Comparison of ENCODE assay signal across 8 cellular contexts in the genomic region with DNA sequence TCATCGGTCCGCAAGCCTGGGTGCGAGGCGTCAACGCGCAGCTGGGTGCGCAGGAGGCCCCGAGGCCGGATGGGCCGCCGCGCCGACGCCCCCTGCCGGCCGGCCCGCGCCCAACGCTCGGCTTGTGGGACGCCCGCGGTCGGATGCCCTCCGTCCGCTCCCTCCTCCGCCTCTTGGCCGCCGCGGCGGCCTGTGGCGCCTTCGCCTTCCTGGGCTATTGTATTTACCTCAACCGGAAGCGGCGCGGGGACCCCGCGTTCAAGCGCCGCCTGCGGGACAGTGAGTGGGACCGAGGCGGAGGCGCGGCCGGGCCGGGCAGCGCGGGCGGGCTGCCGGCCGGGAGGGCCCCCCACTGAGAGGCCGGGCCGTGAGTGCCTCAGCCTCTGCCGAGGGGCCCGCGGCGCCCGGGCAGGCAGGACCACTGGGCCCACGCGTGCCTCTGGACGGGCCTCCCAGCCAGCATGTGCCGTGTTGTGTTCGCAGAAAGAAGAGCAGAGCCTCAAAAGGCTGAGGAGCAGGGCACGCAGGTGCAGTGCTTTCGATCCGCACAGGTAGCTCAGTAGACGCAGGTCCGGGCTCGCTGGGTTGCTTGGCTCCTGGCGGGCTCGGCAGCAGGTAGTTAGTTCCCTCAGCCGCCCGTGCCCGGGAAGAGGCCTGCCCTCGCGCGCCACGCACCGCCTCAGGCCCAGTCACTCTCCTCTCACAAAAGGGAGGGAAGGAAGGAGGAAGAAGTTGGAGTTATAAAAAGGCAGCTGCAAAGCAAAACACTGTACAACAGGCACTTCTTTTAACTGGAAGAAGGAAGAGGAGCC. TPM values are rescaled to one million over a fixed set of nuclear protein-coding genes. Genes with fewer than 3 reads are reported as not detected.
A peak's percentile ranks its signal among the peaks of the same experiment; 100 is the strongest.
DNase-seq lines count a peak whose midpoint lies in the region; TF ChIP-seq lines count a peak whose summit lies in the region.

A gene (plus strand): TSS at position 116 of the 812 bp plus-strand sequence. CDS start 28 bp downstream, at position 144.

- peak within 1 kb of the TSS; percentile 83 for H3K4me3 Mint-ChIP-seq in activated naive CD4-positive, alpha-beta T cell treated with anti-CD3 and anti-CD28 coated beads, Interleukin-2, amount 50 U/mL, for 24 hours
- H3K4me3 Mint-ChIP-seq in glutamatergic neuron (ENCODE audit: unreplicated experiment), result peak within 1 kb of the TSS; percentile 83

- DNase-seq in DMS153 (lab: John Stamatoyannopoulos, UW) (peak; percentile 56), GM20000 (ENCODE audit: low spot score) (peak; percentile 95), HS-27A (ENCODE audit: low read depth) (peak; percentile 23), RWPE1 (ENCODE audit: low spot score) (peak; percentile 62), glutamatergic neuron (peak; percentile 86), ovary (peak; percentile 55 to 84 (median 71)), thyroid gland (peak; percentile 75 to 77)

- H3K4me1 ChIP-seq in ovary (ENCODE audit: insufficient read depth) (peaks cover 2% of the 10 kb centered on the region), thyroid gland (peaks cover 3 to 7% of the 10 kb centered on the region in 2 donors)

- H3K27me3 Mint-ChIP-seq in activated naive CD4-positive, alpha-beta T cell treated with anti-CD3 and anti-CD28 coated beads, Interleukin-2, amount 50 U/mL, for 24 hours, result no peaks in the 10 kb centered on the region
- H3K27me3 Mint-ChIP-seq in glutamatergic neuron (ENCODE audit: unreplicated experiment), result peaks cover 7% of the 10 kb centered on the region

- H3K27ac ChIP-seq in RWPE1, result peak within 1 kb of the TSS; percentile 39; the same call in 1 of the 2 replicates
- peak within 1 kb of the TSS; percentile 68 to 73 for H3K27ac ChIP-seq in ovary
- H3K27ac ChIP-seq in thyroid gland, result peak within 1 kb of the TSS; percentile 44 to 77 (median 76)

- POLR2A ChIA-PET in RWPE1 (lab: Yijun Ruan, JAX; ENCODE audit: low non-redundant PET), result no interaction called here

- 4 to 17% (median 6%) methylated on average over 18 to 81 of the region's 81 CpGs for WGBS in ovary, 3 donors
- WGBS in thyroid gland, 2 donors, result 9% methylated on average over 13 to 14 of the region's 81 CpGs

- H3K9me3 Mint-ChIP-seq in activated naive CD4-positive, alpha-beta T cell treated with anti-CD3 and anti-CD28 coated beads, Interleukin-2, amount 50 U/mL, for 24 hours, result no peaks in the 10 kb centered on the region
- peaks cover 3% of the 10 kb centered on the region for H3K9me3 Mint-ChIP-seq in glutamatergic neuron (ENCODE audit: unreplicated experiment)

- H3K36me3 ChIP-seq in ovary (no peaks in the 10 kb centered on the region), thyroid gland (no peaks in the 10 kb centered on the region)

- TF ChIP-seq CTCF in GM20000 (IDR thresholded peaks at IDR 0.05; ENCODE audit: extremely low read depth, missing control alignments) (peak; percentile 76), RWPE1 (conservative IDR thresholded peaks at IDR 0.05; ENCODE audit: low read depth) (peak; percentile 90), glutamatergic neuron (IDR thresholded peaks at IDR 0.05; ENCODE audit: partially characterized antibody, unreplicated experiment) (peak; percentile 92), ovary (IDR thresholded peaks at IDR 0.05) (peak; percentile 77 to 90 (median 83)), thyroid gland (IDR thresholded peaks at IDR 0.05) (peak in 4 of 6 experiments; percentile 84 to 93 (median 86))

- H3K36me3 Mint-ChIP-seq in activated naive CD4-positive, alpha-beta T cell treated with anti-CD3 and anti-CD28 coated beads, Interleukin-2, amount 50 U/mL, for 24 hours, result peaks cover 2% of the 10 kb centered on the region
- H3K36me3 Mint-ChIP-seq in glutamatergic neuron (ENCODE audit: unreplicated experiment), result no peaks in the 10 kb centered on the region

- intact Hi-C loops in ovary (cut with DNase I) (no loop called here), thyroid gland (cut with DNase I) (no loop called here)

- CTCF ChIA-PET in RWPE1 (lab: Yijun Ruan, JAX), result interaction anchor here (0.6 to 1.5 kb wide), 11 partner anchors 10 to 206 kb away, joined by 3 to 6 read pairs (median 3); a partner anchor contains a TSS

- H3K27me3 ChIP-seq in ovary (no peaks in the 10 kb centered on the region), thyroid gland (no peaks in the 10 kb centered on the region)

- peaks cover 14% of the 10 kb centered on the region for H3K4me1 Mint-ChIP-seq in activated naive CD4-positive, alpha-beta T cell treated with anti-CD3 and anti-CD28 coated beads, Interleukin-2, amount 50 U/mL, for 24 hours
- H3K4me1 Mint-ChIP-seq in glutamatergic neuron (ENCODE audit: low read depth, unreplicated experiment), result peaks cover 7% of the 10 kb centered on the region

- peak within 1 kb of the TSS; percentile 39 for H3K4me3 ChIP-seq in ovary
- peak within 1 kb of the TSS in 2 of 3 donors; percentile 26 to 54 for H3K4me3 ChIP-seq in thyroid gland (replicated peaks in 1 of 3)

- H3K27ac Mint-ChIP-seq in activated naive CD4-positive, alpha-beta T cell treated with anti-CD3 and anti-CD28 coated beads, Interleukin-2, amount 50 U/mL, for 24 hours, result peak within 1 kb of the TSS; percentile 95
- peak within 1 kb of the TSS; percentile 80 for H3K27ac Mint-ChIP-seq in glutamatergic neuron (ENCODE audit: unreplicated experiment)

- no peak for TF ChIP-seq EP300 in ovary (IDR thresholded peaks at IDR 0.05)

- TF ChIP-seq POLR2A in ovary (IDR thresholded peaks at IDR 0.05), result no peak
- TF ChIP-seq POLR2A in thyroid gland (IDR thresholded peaks at IDR 0.05), result peak in 1 of 2 donors; percentile 10

- H3K9me3 ChIP-seq in ovary (no peaks in the 10 kb centered on the region), thyroid gland (no peaks in the 10 kb centered on the region)

RNA-seq across cellular contexts. Expression of the gene that starts here (rescaled TPM):
- total RNA-seq in glutamatergic neuron (ENCODE audit: unreplicated experiment) (not detected), ovary (under 1 TPM in 2 of 7 donors, not detected in 5; 0.78 to 0.92 TPM), thyroid gland (not detected)
- not detected for polyA plus RNA-seq in ovary

Comparison
In these comparisons a context has a peak if more than half of its experiments do, and no peak if none do; other contexts are left out.
1. Peak in every context shown above with its lines: DNase-seq, H3K4me3 ChIP-seq and H3K27ac ChIP-seq.
2. Peak in DNase-seq in glutamatergic neuron; RNA of the gene not detected or under 1 TPM.
3. Peak in DNase-seq, H3K4me3 ChIP-seq and H3K27ac ChIP-seq in ovary; RNA of the gene not detected or under 1 TPM.
4. Peak in DNase-seq, H3K4me3 ChIP-seq and H3K27ac ChIP-seq in thyroid gland; RNA of the gene not detected or under 1 TPM.
5. DNase-seq: peak in every context shown above with its lines; median percentile 95 in GM20000; 86 in glutamatergic neuron; 76 in thyroid gland; 71 in ovary; 62 in RWPE1; 56 in DMS153; 23 in HS-27A.